In the genomic region with DNA sequence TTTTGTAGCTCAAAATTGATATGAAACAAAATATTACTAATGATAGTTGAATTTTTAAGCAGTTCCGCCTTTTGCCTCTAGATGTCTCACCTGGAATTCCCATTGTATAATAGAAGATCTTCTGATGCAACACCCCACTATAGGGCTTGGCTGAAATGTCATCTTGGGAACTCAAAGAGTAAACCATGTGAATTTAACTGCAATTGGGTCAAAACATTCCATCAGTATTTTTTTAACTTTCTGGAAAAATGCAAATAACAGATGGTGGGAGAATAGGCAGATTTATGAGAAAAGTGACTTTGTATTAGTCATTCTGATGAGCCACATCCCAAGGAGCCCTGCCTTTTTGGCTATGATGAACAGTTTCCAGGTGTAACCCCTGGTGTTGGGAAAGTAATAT, we compare ENCODE assay signal across 8 cellular contexts.
DNase-seq lines count a peak whose midpoint lies in the region; ATAC-seq and TF ChIP-seq lines count a peak whose summit lies in the region.

No MANE protein-coding gene starts in this region.

- H3K4me2 ChIP-seq in OCI-LY1 (ENCODE audit: low read length): no peak overlapping the region

- TF ChIP-seq CTCF in OCI-LY1 (IDR thresholded peaks at IDR 0.05; ENCODE audit: low read length) (peak; percentile 65; the same call in 1 of the 2 replicates), dorsolateral prefrontal cortex (IDR thresholded peaks at IDR 0.05 in 54 of 56, conservative IDR thresholded peaks at IDR 0.05 in 2 of 56; ENCODE audit: low read depth in 1 of 56, partially characterized antibody in 56 of 56) (peak; percentile 62 to 96 (median 78))

- H3K36me3 ChIP-seq in OCI-LY1 (ENCODE audit: insufficient read depth, low read length): no peaks in the 10 kb centered on the region

- H3K79me2 ChIP-seq in OCI-LY1 (ENCODE audit: insufficient read depth, low read length): no peaks in the 10 kb centered on the region

- H3K27ac ChIP-seq in OCI-LY1 (ENCODE audit: low read depth, low read length, poor library complexity, severe bottlenecking): no peak overlapping the region
- H3K27ac ChIP-seq in dorsolateral prefrontal cortex: no peak overlapping the region

- H3K27me3 ChIP-seq in OCI-LY1 (ENCODE audit: insufficient read depth, low read length): no peaks in the 10 kb centered on the region
- H3K27me3 ChIP-seq in dorsolateral prefrontal cortex: no peaks in the 10 kb centered on the region

- H4K20me1 ChIP-seq in OCI-LY1 (ENCODE audit: insufficient read depth, low read length): no peaks in the 10 kb centered on the region

- H3F3A ChIP-seq in OCI-LY1 (ENCODE audit: insufficient read depth, low read length): no peaks in the 10 kb centered on the region

- no peaks in the 10 kb centered on the region for H3K9me3 ChIP-seq in OCI-LY1 (ENCODE audit: low read length)

- H3K9ac ChIP-seq in OCI-LY1 (ENCODE audit: low read length): no peak overlapping the region

- ATAC-seq in GM18870 (IDR thresholded peaks at IDR 0.05; ENCODE audit: unreplicated experiment): peak; percentile 76
- peak; percentile 64 for ATAC-seq in HG03196 (IDR thresholded peaks at IDR 0.05; ENCODE audit: unreplicated experiment)
- no peak for ATAC-seq in GM19023 (IDR thresholded peaks at IDR 0.05; ENCODE audit: unreplicated experiment)

- no peaks in the 10 kb centered on the region for H3K4me1 ChIP-seq in OCI-LY1 (ENCODE audit: insufficient read depth, low read length, severe bottlenecking)

- H2AFZ ChIP-seq in OCI-LY1 (ENCODE audit: low read length): no peak overlapping the region

- intact Hi-C loops in dorsolateral prefrontal cortex (cut with DNase I): loop anchor here (5.0 to 10.0 kb wide), 3 partner anchors 908 to 1098 kb away; a partner anchor contains a TSS

- DNase-seq in CD1c-positive myeloid dendritic cell (ENCODE audit: extremely low spot score) (peak; percentile 53), dorsolateral prefrontal cortex (no peak), myocyte (ENCODE audit: low read depth) (peak; percentile 80), 8988T (no peak)

- H3K4me3 ChIP-seq in OCI-LY1 (ENCODE audit: low read depth, low read length, poor library complexity, severe bottlenecking) (no peak overlapping the region), dorsolateral prefrontal cortex (no peak overlapping the region)

- no peaks in the 10 kb centered on the region for H3K9me2 ChIP-seq in OCI-LY1 (ENCODE audit: low read depth, low read length)

Comparison
In these comparisons a context has a peak if more than half of its experiments do, and no peak if none do; other contexts are left out.
1. DNase-seq: peak in CD1c-positive myeloid dendritic cell (single experiment) and myocyte (single experiment); none in dorsolateral prefrontal cortex (0 of 10) and 8988T (single experiment).